Comparison of ENCODE assay signal across 20 cellular contexts in genomic region chr9:61674465-61674864, GRCh38.
"Had no signal": no experiment of that assay in that cellular context is flagged by ENCODE, and none has a peak within 500 bp of the region (broad histone marks: within the 10 kb centered on the region; RNA-seq: fewer than 3 reads in every experiment).

No MANE protein-coding gene starts in this region.

- DNase-seq: effector memory CD4-positive, alpha-beta T cell; gastrocnemius medialis; heart right ventricle; left ventricle myocardium superior; mesenchymal stem cell; naive thymus-derived CD4-positive, alpha-beta T cell; nephron progenitor cell; sigmoid colon; stimulated activated CD4-positive, alpha-beta T cell treated with anti-CD3 and anti-CD28 coated beads, Interleukin-2, amount 100 ng/mL, for 24 hours; stimulated activated CD4-positive, alpha-beta T cell treated with anti-CD3 and anti-CD28 coated beads, Interleukin-4, amount 100 ng/mL, for 4 hours; stimulated activated naive CD4-positive, alpha-beta T cell; stomach; substantia nigra; transverse colon had no signal

- H3K27ac Mint-ChIP-seq: naive thymus-derived CD4-positive, alpha-beta T cell; nephron progenitor cell had no signal

- H3K4me3 Mint-ChIP-seq: nephron progenitor cell had no signal

- H3K4me1 Mint-ChIP-seq: nephron progenitor cell had no signal

- ATAC-seq: esophagus mucosa; gastrocnemius medialis; heart right ventricle; left ventricle myocardium superior; naive thymus-derived CD4-positive, alpha-beta T cell had no signal

- H3K36me3 ChIP-seq: gastrocnemius medialis, heart right ventricle, sigmoid colon, stomach, thoracic aorta, transverse colon had no signal

- H3K9me3 ChIP-seq: gastrocnemius medialis, thoracic aorta, transverse colon had no signal

- H3K4me3 ChIP-seq: gastrocnemius medialis, heart right ventricle, lung, sigmoid colon, skin epidermis, stomach, thoracic aorta, transverse colon had no signal

- FAIRE-seq: endometrium, urothelium cell line had no signal

- H3K4me1 ChIP-seq: gastrocnemius medialis, heart right ventricle, sigmoid colon, stomach, transverse colon had no signal

- H3K27me3 Mint-ChIP-seq: naive thymus-derived CD4-positive, alpha-beta T cell had no signal

- H3K27ac ChIP-seq: gastrocnemius medialis, heart right ventricle, sigmoid colon, skin epidermis, stomach, thoracic aorta, transverse colon had no signal

- H3K27me3 ChIP-seq: gastrocnemius medialis, heart right ventricle, sigmoid colon, stomach, transverse colon had no signal
